Comparison of ENCODE assay signal across 8 cellular contexts in genomic region chr1:202571719-202572339, GRCh38.
DNase-seq lines count a peak whose midpoint lies in the region; ATAC-seq and TF ChIP-seq lines count a peak whose summit lies in the region.

No MANE protein-coding gene starts in this region.

- peak; percentile 41 for DNase-seq in AG10803 (ENCODE audit: low read depth)
- peak; percentile 49 for DNase-seq in GM10266 (ENCODE audit: extremely low spot score)
- peak; percentile 31 for DNase-seq in NCI-H774 (lab: John Stamatoyannopoulos, UW)
- peak; percentile 71 to 76 for DNase-seq in cardiac fibroblast (ENCODE audit: low read depth in 2 of 2)
- DNase-seq in HK-2 (ENCODE audit: unreplicated experiment): no peak
- DNase-seq in activated gamma-delta T cell (lab: John Stamatoyannopoulos, UW): no peak

- H3K27me3 ChIP-seq in muscle layer of duodenum (ENCODE audit: low read depth, low read length): no peaks in the 10 kb centered on the region

- H3K9me3 ChIP-seq in muscle layer of duodenum (ENCODE audit: control insufficient read depth in 1 of 2, low read length in 2 of 2): no peaks in the 10 kb centered on the region

- H3K36me3 ChIP-seq in muscle layer of duodenum (ENCODE audit: control insufficient read depth in 1 of 2, insufficient read depth in 2 of 2, low read length in 2 of 2): peaks cover 33 to 56% of the 10 kb centered on the region in 2 donors

- ATAC-seq in HG03175 (IDR thresholded peaks at IDR 0.05; ENCODE audit: unreplicated experiment): no peak

- TF ChIP-seq CTCF in AG10803 (conservative IDR thresholded peaks at IDR 0.05; ENCODE audit: low read length) (peak; percentile 83), GM10266 (IDR thresholded peaks at IDR 0.05; ENCODE audit: control insufficient read depth, insufficient read depth, low read depth, missing control alignments) (peak; percentile 86), cardiac fibroblast (IDR thresholded peaks at IDR 0.05; ENCODE audit: low read depth, low read length) (peak; percentile 93)

- H3K4me3 ChIP-seq in AG10803 (ENCODE audit: low read length) (no peak overlapping the region), cardiac fibroblast (replicated peaks in 1 of 2; ENCODE audit: low read depth in 2 of 2, low read length in 2 of 2) (no peak overlapping the region), muscle layer of duodenum (ENCODE audit: low read depth in 1 of 2, low read length in 2 of 2) (no peak overlapping the region)

- peak overlapping the region; percentile 32 for H3K27ac ChIP-seq in muscle layer of duodenum (ENCODE audit: low read length)

- H3K4me1 ChIP-seq in muscle layer of duodenum (ENCODE audit: control insufficient read depth in 1 of 2, insufficient read depth in 2 of 2, low read length in 2 of 2): peaks cover 8 to 91% of the 10 kb centered on the region in 2 donors

Comparison
In these comparisons a context has a peak if more than half of its experiments do, and no peak if none do; other contexts are left out.
1. DNase-seq: peak in AG10803 (single experiment), GM10266 (single experiment), NCI-H774 (single experiment) and cardiac fibroblast (2 of 2); none in HK-2 (single experiment) and activated gamma-delta T cell (single experiment).
2. Peak in every context shown above with its lines, with median percentiles within 50 percentile points of each other: CTCF ChIP-seq.